In the genomic region with DNA sequence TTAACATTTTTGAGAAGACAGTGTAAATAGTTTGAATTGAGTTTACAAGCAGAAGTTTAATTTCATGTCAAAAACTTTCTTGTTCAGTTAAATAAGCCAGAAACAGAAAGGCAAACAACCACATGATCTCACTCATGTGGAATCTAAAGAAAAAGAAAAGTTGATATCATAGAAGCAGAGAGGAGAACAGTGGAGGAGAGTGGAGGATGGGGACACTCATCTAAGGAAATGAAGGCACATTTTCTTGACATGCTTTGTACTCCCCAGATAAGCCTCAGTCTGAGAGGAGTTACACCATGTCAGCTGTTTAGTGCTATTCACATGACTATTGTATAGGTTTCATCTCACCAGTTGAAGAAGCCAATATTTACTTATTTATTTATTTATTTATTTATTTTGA, we compare ENCODE assay signal across 27 cellular contexts. TPM values are rescaled to one million over a fixed set of nuclear protein-coding genes. Genes with fewer than 3 reads are reported as not detected.
DNase-seq lines count a peak whose midpoint lies in the region; ATAC-seq, FAIRE-seq and TF ChIP-seq lines count a peak whose summit lies in the region.
"Had no signal": no experiment of that assay in that cellular context is flagged by ENCODE, and none has a peak within 500 bp of the region (broad histone marks: within the 10 kb centered on the region; RNA-seq: fewer than 3 reads in every experiment).

No MANE protein-coding gene starts in this region.

- CTCF ChIA-PET in endothelial cell of umbilical vein (lab: Charles Lee) = interaction anchor here (1.5 kb wide), 1 partner anchor 338 kb away, joined by 4 read pairs; no protein-coding TSS in a partner anchor

- H3K27ac Mint-ChIP-seq in mesothelial cell of epicardium (peak overlapping the region; percentile 45), glutamatergic neuron (ENCODE audit: unreplicated experiment) (no peak overlapping the region)
- H3K27ac Mint-ChIP-seq: activated CD4-positive, alpha-beta memory T cell treated with anti-CD3 and anti-CD28 coated beads, Interleukin-2, amount 10 ng/mL, durations not matched to agents 7 days and 5 days; activated naive CD4-positive, alpha-beta T cell treated with anti-CD3 and anti-CD28 coated beads, Interleukin-2, amount 50 U/mL, for 72 hours; activated T-helper 2 cell treated with anti-CD3 and anti-CD28 coated beads, Interferon-gamma antibody, Interleukin-2, Interleukin-4, amounts not matched to agents 10 μg/mL and 5 μg/mL and 100 μg/mL, durations not matched to agents 14 hours and 24 hours and 36 hours; CD14-positive monocyte; stimulated activated naive CD8-positive, alpha-beta T cell treated with anti-CD3 and anti-CD28 coated beads, Interleukin-15, Interleukin-2, amounts not matched to agents 100 ng/mL and 50 ng/mL, for 24 hours had no signal

- H3K27me3 Mint-ChIP-seq in mesothelial cell of epicardium (ENCODE audit: low read depth) (no peaks in the 10 kb centered on the region), glutamatergic neuron (ENCODE audit: unreplicated experiment) (no peaks in the 10 kb centered on the region)
- H3K27me3 Mint-ChIP-seq: activated CD4-positive, alpha-beta memory T cell treated with anti-CD3 and anti-CD28 coated beads, Interleukin-2, amount 10 ng/mL, durations not matched to agents 7 days and 5 days had no signal

- no peak for ATAC-seq in GM18907 (IDR thresholded peaks at IDR 0.05; ENCODE audit: unreplicated experiment)
- ATAC-seq in GM18498 (IDR thresholded peaks at IDR 0.05; ENCODE audit: unreplicated experiment) = no peak
- ATAC-seq: activated CD4-positive, CD25-positive, alpha-beta regulatory T cell treated with anti-CD3 and anti-CD28 coated beads, Interleukin-2, amount 50 U/mL, for 24 hours; activated naive CD4-positive, alpha-beta T cell treated with anti-CD3 and anti-CD28 coated beads, Interleukin-2, amount 50 U/mL, for 72 hours; sciatic nerve had no signal

- no peak overlapping the region for H3K9ac ChIP-seq in endothelial cell of umbilical vein (replicated peaks; ENCODE audit: extremely low read depth, insufficient read depth, low read length)
- H3K9ac ChIP-seq: parathyroid adenoma had no signal

- POLR2A ChIA-PET in endothelial cell of umbilical vein (lab: Charles Lee) = no interaction called here

- DNase-seq in SJSA1 (ENCODE audit: low read depth in 1 of 2, low spot score in 2 of 2) (peak in 1 of 2 experiments; percentile 40), endothelial cell of umbilical vein (ENCODE audit: low read depth, low spot score) (peak; percentile 70), mesothelial cell of epicardium (ENCODE audit: low spot score in 2 of 2, unreplicated experiment in 2 of 2) (no peak), glutamatergic neuron (no peak), NCI-H510A treated with DMSO at 0.1 percent for 48 hours (lab: John Stamatoyannopoulos, UW) (no peak)
- DNase-seq: activated CD4-positive, alpha-beta memory T cell treated with anti-CD3 and anti-CD28 coated beads, Interleukin-2, amount 10 ng/mL, durations not matched to agents 7 days and 5 days; effector CD8-positive, alpha-beta T cell; esophagus squamous epithelium; GDM1; GOT3; MG63; NCI-H1417; NCI-H2081; SHP77 had no signal

- H3K4me1 ChIP-seq in SJSA1 (replicated peaks) (peaks cover 17% of the 10 kb centered on the region), endothelial cell of umbilical vein (ENCODE audit: control insufficient read depth, extremely low read depth, insufficient read depth, low read length) (peaks cover 15% of the 10 kb centered on the region)
- H3K4me1 ChIP-seq: parathyroid adenoma, vagina had no signal

- peaks cover 39% of the 10 kb centered on the region for H3K79me2 ChIP-seq in endothelial cell of umbilical vein (ENCODE audit: control insufficient read depth, insufficient read depth, low read length)
- H3K79me2 ChIP-seq: parathyroid adenoma had no signal

- peak; percentile 42 for FAIRE-seq in G401.6 (lab: Jason Lieb, UNC)
- no peak for FAIRE-seq in endothelial cell of umbilical vein (lab: Jason Lieb, UNC)
- FAIRE-seq: D721Med had no signal

- TF ChIP-seq CTCF in endothelial cell of umbilical vein (IDR thresholded peaks at IDR 0.05; ENCODE audit: extremely low read depth in 1 of 2, insufficient read depth in 1 of 2, low read depth in 1 of 2, low read length in 2 of 2) (no peak), mesothelial cell of epicardium (IDR thresholded peaks at IDR 0.05; ENCODE audit: unreplicated experiment) (no peak), glutamatergic neuron (IDR thresholded peaks at IDR 0.05; ENCODE audit: partially characterized antibody, unreplicated experiment) (no peak)

- H2AFZ ChIP-seq in endothelial cell of umbilical vein (ENCODE audit: low read depth, low read length) = no peak overlapping the region
- H2AFZ ChIP-seq: parathyroid adenoma had no signal

- no peaks in the 10 kb centered on the region for H3K27me3 ChIP-seq in SJSA1 (replicated peaks)
- H3K27me3 ChIP-seq in endothelial cell of umbilical vein (ENCODE audit: control insufficient read depth in 2 of 2, insufficient read depth in 2 of 2, low read length in 2 of 2) = no peaks in the 10 kb centered on the region
- H3K27me3 ChIP-seq: MG63, vagina had no signal

- intact Hi-C loops in endothelial cell of umbilical vein (cut with micrococcal nuclease) = no loop called here

- H3K9me3 ChIP-seq in SJSA1 (replicated peaks) = no peaks in the 10 kb centered on the region
- H3K9me3 ChIP-seq in endothelial cell of umbilical vein (replicated peaks; ENCODE audit: control insufficient read depth, insufficient read depth, low read length) = no peaks in the 10 kb centered on the region
- H3K9me3 ChIP-seq: esophagus squamous epithelium, MG63, vagina had no signal

- H4K20me1 ChIP-seq in endothelial cell of umbilical vein (replicated peaks; ENCODE audit: control insufficient read depth, extremely low read depth, insufficient read depth, low read length) = no peaks in the 10 kb centered on the region

- no peaks in the 10 kb centered on the region for H3K9me1 ChIP-seq in endothelial cell of umbilical vein (replicated peaks; ENCODE audit: control insufficient read depth, extremely low read depth, insufficient read depth, low read length)

- H3K4me3 Mint-ChIP-seq in mesothelial cell of epicardium (no peak overlapping the region), glutamatergic neuron (ENCODE audit: unreplicated experiment) (no peak overlapping the region)
- H3K4me3 Mint-ChIP-seq: activated CD4-positive, alpha-beta memory T cell treated with anti-CD3 and anti-CD28 coated beads, Interleukin-2, amount 10 ng/mL, durations not matched to agents 7 days and 5 days; CD14-positive monocyte; stimulated activated naive CD8-positive, alpha-beta T cell treated with anti-CD3 and anti-CD28 coated beads, Interleukin-15, Interleukin-2, amounts not matched to agents 100 ng/mL and 50 ng/mL, for 24 hours had no signal

- H3K4me3 ChIP-seq in SJSA1 = no peak overlapping the region
- no peak overlapping the region for H3K4me3 ChIP-seq in endothelial cell of umbilical vein (replicated peaks in 1 of 3; ENCODE audit: insufficient read depth in 1 of 3, low read depth in 1 of 3, low read length in 3 of 3)
- H3K4me3 ChIP-seq: esophagus squamous epithelium, lung, MG63, vagina had no signal

- peak overlapping the region; percentile 41 for H3K27ac ChIP-seq in SJSA1
- peak overlapping the region; percentile 17 for H3K27ac ChIP-seq in endothelial cell of umbilical vein (ENCODE audit: insufficient read depth, low read depth, low read length)
- H3K27ac ChIP-seq: esophagus squamous epithelium, parathyroid adenoma, vagina had no signal

- BruUV-seq in endothelial cell of umbilical vein (replicated peaks; lab: Mats Ljungman, UMichigan) = no TSS peak

- H3K36me3 ChIP-seq in SJSA1 = no peaks in the 10 kb centered on the region
- peaks cover 11 to 16% of the 10 kb centered on the region in 2 experiments for H3K36me3 ChIP-seq in endothelial cell of umbilical vein (ENCODE audit: control insufficient read depth in 2 of 2, extremely low read depth in 1 of 2, insufficient read depth in 2 of 2, low read length in 2 of 2)
- H3K36me3 ChIP-seq: esophagus squamous epithelium, MG63, vagina had no signal

- H3K36me3 Mint-ChIP-seq in mesothelial cell of epicardium (peaks cover 16% of the 10 kb centered on the region), glutamatergic neuron (ENCODE audit: unreplicated experiment) (no peaks in the 10 kb centered on the region)
- H3K36me3 Mint-ChIP-seq: activated naive CD4-positive, alpha-beta T cell treated with anti-CD3 and anti-CD28 coated beads, Interleukin-2, amount 50 U/mL, for 72 hours had no signal

- dilution Hi-C loops in endothelial cell of umbilical vein (cut with MboI; ENCODE audit: extremely low pct_ligation_motif_present, low sequenced_read_pairs) = no loop called here

- H3K4me1 Mint-ChIP-seq in mesothelial cell of epicardium (peaks cover 21% of the 10 kb centered on the region), glutamatergic neuron (ENCODE audit: low read depth, unreplicated experiment) (peaks cover 2% of the 10 kb centered on the region)

- no peak for TF ChIP-seq POLR2A in endothelial cell of umbilical vein (IDR thresholded peaks at IDR 0.05; ENCODE audit: low read depth, low read length)

- H3K9me3 Mint-ChIP-seq in mesothelial cell of epicardium (peaks cover 3% of the 10 kb centered on the region), glutamatergic neuron (ENCODE audit: unreplicated experiment) (no peaks in the 10 kb centered on the region)
- H3K9me3 Mint-ChIP-seq: activated CD4-positive, alpha-beta memory T cell treated with anti-CD3 and anti-CD28 coated beads, Interleukin-2, amount 10 ng/mL, durations not matched to agents 7 days and 5 days; activated naive CD4-positive, alpha-beta T cell treated with anti-CD3 and anti-CD28 coated beads, Interleukin-2, amount 50 U/mL, for 72 hours; activated T-helper 2 cell treated with anti-CD3 and anti-CD28 coated beads, Interferon-gamma antibody, Interleukin-2, Interleukin-4, amounts not matched to agents 10 μg/mL and 5 μg/mL and 100 μg/mL, durations not matched to agents 14 hours and 24 hours and 36 hours; stimulated activated naive CD8-positive, alpha-beta T cell treated with anti-CD3 and anti-CD28 coated beads, Interleukin-15, Interleukin-2, amounts not matched to agents 100 ng/mL and 50 ng/mL, for 24 hours had no signal

- no peak overlapping the region for H3K4me2 ChIP-seq in endothelial cell of umbilical vein (ENCODE audit: insufficient read depth, low read length)

TF ChIP-seq in endothelial cell of umbilical vein, 7 proteins besides CTCF, POLR2A, EP300 and RAD21 (continues in another document):
- no peak for TF ChIP-seq POLR2AphosphoS5 (IDR thresholded peaks at IDR 0.05; ENCODE audit: insufficient read depth, low read depth, low read length)

RNA-seq across cellular contexts. Expression of a gene that starts 13.5 kb away (rescaled TPM):
- total RNA-seq in SJSA1 (2014; rRNA removed; shearing (Covaris generic)) = 14.3 and 19.3 TPM in 2 replicates
- total RNA-seq in endothelial cell of umbilical vein (116 and 124 TPM in 2 replicates), mesothelial cell of epicardium (14.8 to 18.3 TPM (median 15.7 TPM) in 3 replicates), glutamatergic neuron (ENCODE audit: unreplicated experiment) (15.2 TPM)
- polyA plus RNA-seq in endothelial cell of umbilical vein = 67.0 and 76.8 TPM in 2 replicates
- polyA plus RNA-seq in endothelial cell of umbilical vein (2011; cell fraction: cytosol; rRNA removed) = 113 and 126 TPM in 2 replicates
- polyA plus RNA-seq in endothelial cell of umbilical vein (2011; cell fraction: nucleus; rRNA removed) = 65.1 and 79.7 TPM in 2 replicates
- polyA plus RNA-seq in endothelial cell of umbilical vein (2012) = 134 and 147 TPM in 2 replicates
- 71.6 and 78.0 TPM in 2 replicates for polyA minus RNA-seq in endothelial cell of umbilical vein
- polyA minus RNA-seq in endothelial cell of umbilical vein (2011; cell fraction: cytosol; rRNA and poly(A)+ RNA removed) = 1.5 TPM
- polyA minus RNA-seq in endothelial cell of umbilical vein (2011; cell fraction: nucleus; rRNA and poly(A)+ RNA removed) = 106 and 123 TPM in 2 replicates
